Comparison of ENCODE assay signal across 2 cellular contexts in genomic region chrX:151174581-151175282, GRCh38.
TF ChIP-seq lines count a peak whose summit lies in the region.

No MANE protein-coding gene starts in this region.

TF ChIP-seq in GM23338, 12 proteins besides CTCF, POLR2A, EP300 and RAD21 (continued from another document):
- TF ChIP-seq ZNF462 (CRISPR knock-in tag; IDR thresholded peaks at IDR 0.05): no peak

TF ChIP-seq in SK-N-SH treated with all-trans-retinoic acid at 6 μM for 48 hours, 23 proteins besides CTCF, POLR2A, EP300 and RAD21:
- TF ChIP-seq TSHZ2 (CRISPR knock-in tag; IDR thresholded peaks at IDR 0.05): no peak
- no peak for TF ChIP-seq OSR1 (CRISPR knock-in tag; IDR thresholded peaks at IDR 0.05)
- no peak for TF ChIP-seq ZFP3 (CRISPR knock-in tag; IDR thresholded peaks at IDR 0.05)
- TF ChIP-seq ZFP30 (CRISPR knock-in tag; IDR thresholded peaks at IDR 0.05): no peak
- no peak for TF ChIP-seq PPARA (CRISPR knock-in tag; IDR thresholded peaks at IDR 0.05; ENCODE audit: borderline replicate concordance)
- TF ChIP-seq ZNF8 (CRISPR knock-in tag; IDR thresholded peaks at IDR 0.05): no peak
- TF ChIP-seq CSRNP3 (CRISPR knock-in tag; IDR thresholded peaks at IDR 0.05): no peak
- TF ChIP-seq POU6F1 (CRISPR knock-in tag; IDR thresholded peaks at IDR 0.05; ENCODE audit: borderline replicate concordance, low read depth): no peak
- no peak for TF ChIP-seq ISL1 (CRISPR knock-in tag; IDR thresholded peaks at IDR 0.05)
- TF ChIP-seq SNAI2 (CRISPR knock-in tag; IDR thresholded peaks at IDR 0.05): no peak
